ENCODE assay signal across 16 cellular contexts in the genomic region with DNA sequence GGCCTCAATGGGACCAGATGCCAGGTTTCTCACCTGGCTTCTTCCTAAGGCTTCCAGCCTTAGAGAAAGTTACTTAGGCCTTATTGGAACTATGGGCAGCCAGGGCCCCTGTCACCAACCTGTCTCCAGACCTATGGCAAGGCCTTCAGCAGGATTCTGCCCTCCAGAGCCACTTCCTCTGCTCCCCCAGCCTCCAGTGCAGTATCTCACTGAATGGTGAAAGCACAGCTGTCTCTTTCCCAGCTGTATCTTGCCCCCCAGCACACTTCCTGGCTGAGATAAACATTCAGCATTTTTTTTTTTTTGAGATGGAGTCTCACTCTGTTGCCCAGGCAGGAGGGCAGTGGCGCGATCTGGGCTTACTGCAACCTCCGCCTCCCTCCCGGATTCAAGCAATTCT. TPM values are rescaled to one million over a fixed set of nuclear protein-coding genes. Genes with fewer than 3 reads are reported as not detected.
DNase-seq lines count a peak whose midpoint lies in the region; ATAC-seq, FAIRE-seq and TF ChIP-seq lines count a peak whose summit lies in the region.
"Had no signal": no experiment of that assay in that cellular context is flagged by ENCODE, and none has a peak within 500 bp of the region (broad histone marks: within the 10 kb centered on the region; RNA-seq: fewer than 3 reads in every experiment).

No MANE protein-coding gene starts in this region.

- H3K4me3 ChIP-seq in OCI-LY7 (ENCODE audit: low read depth, low read length, poor library complexity, severe bottlenecking) (peak overlapping the region; percentile 78), H1 (ENCODE audit: extremely low read depth in 1 of 4, insufficient read depth in 2 of 4, low read depth in 3 of 4, low read length in 4 of 4) (no peak overlapping the region)

- no peak for TF ChIP-seq POLR2A in H1 (IDR thresholded peaks at IDR 0.05; ENCODE audit: control extremely low read depth in 1 of 2, low read depth in 2 of 2, low read length in 2 of 2)

- no peak overlapping the region for H3K14ac ChIP-seq in H1 (ENCODE audit: insufficient read length)

- CTCF ChIA-PET in activated naive CD4-positive, alpha-beta T cell treated with anti-CD3 and anti-CD28 coated beads for 36 hours (lab: Charles Lee), result interaction anchor here (2.5 to 4.3 kb wide), 2 partner anchors 10 to 35 kb away, joined by 28 to 31 read pairs; a partner anchor contains a TSS
- CTCF ChIA-PET in OCI-LY7 (lab: Charles Lee; ENCODE audit: unreplicated experiment) (interaction anchor here (1.2 to 1.6 kb wide), 2 partner anchors 9 to 34 kb away, joined by 3 to 10 read pairs; a partner anchor contains a TSS), H1 (lab: Charles Lee; ENCODE audit: partially characterized antibody) (interaction anchor here (0.6 to 2.5 kb wide), 6 partner anchors 9 to 91 kb away, joined by 3 to 13 read pairs (median 6); a partner anchor contains a TSS)

- H3K9me3 ChIP-seq in OCI-LY7 (ENCODE audit: low read length) (no peaks in the 10 kb centered on the region), H1 (ENCODE audit: insufficient read depth in 2 of 2, low read depth in 1 of 2, low read length in 1 of 2) (no peaks in the 10 kb centered on the region)
- H3K9me3 ChIP-seq: heart left ventricle, vagina had no signal

- H3K27me3 Mint-ChIP-seq in activated naive CD4-positive, alpha-beta T cell treated with anti-CD3 and anti-CD28 coated beads for 36 hours (ENCODE audit: low read depth), result no peaks in the 10 kb centered on the region

- no peak for TF ChIP-seq CTCF in OCI-LY7 (conservative IDR thresholded peaks at IDR 0.05; ENCODE audit: low read length)
- TF ChIP-seq CTCF in H1 (IDR thresholded peaks at IDR 0.05; ENCODE audit: control extremely low read depth in 1 of 3, insufficient read depth in 1 of 3, low read depth in 1 of 3, low read length in 3 of 3), result no peak

- H3K4me3 Mint-ChIP-seq in activated naive CD4-positive, alpha-beta T cell treated with anti-CD3 and anti-CD28 coated beads for 36 hours, result peak overlapping the region; percentile 92
- H3K4me3 Mint-ChIP-seq in stimulated activated effector memory CD8-positive, alpha-beta T cell treated with anti-CD3 and anti-CD28 coated beads, Interleukin-12 subunit alpha, Interleukin-12 subunit beta, amount 100 ng/mL, for 72 hours, result peak overlapping the region; percentile 89

- H2AK5ac ChIP-seq in H1 (ENCODE audit: low read depth, low read length), result no peak overlapping the region

- H4K8ac ChIP-seq in H1 (ENCODE audit: extremely low read depth, insufficient read depth, low read length), result no peak overlapping the region

- no peak for FAIRE-seq in H1 (lab: Jason Lieb, UNC)

- no peak overlapping the region for H4K91ac ChIP-seq in H1 (replicated peaks; ENCODE audit: insufficient read length, low read length)

- H3K9me3 Mint-ChIP-seq in activated naive CD4-positive, alpha-beta T cell treated with anti-CD3 and anti-CD28 coated beads for 36 hours, result no peaks in the 10 kb centered on the region
- no peaks in the 10 kb centered on the region for H3K9me3 Mint-ChIP-seq in stimulated activated effector memory CD8-positive, alpha-beta T cell treated with anti-CD3 and anti-CD28 coated beads, Interleukin-12 subunit alpha, Interleukin-12 subunit beta, amount 100 ng/mL, for 72 hours

- H2BK20ac ChIP-seq in H1 (ENCODE audit: low read length), result no peak overlapping the region

- no peak overlapping the region for H3K9ac ChIP-seq in H1 (replicated peaks in 1 of 4; ENCODE audit: extremely low read depth in 1 of 4, low read depth in 3 of 4, low read length in 3 of 4)

- H3K4me1 Mint-ChIP-seq in activated naive CD4-positive, alpha-beta T cell treated with anti-CD3 and anti-CD28 coated beads for 36 hours (ENCODE audit: low read depth), result peaks cover 15% of the 10 kb centered on the region
- H3K4me1 Mint-ChIP-seq in stimulated activated effector memory CD8-positive, alpha-beta T cell treated with anti-CD3 and anti-CD28 coated beads, Interleukin-12 subunit alpha, Interleukin-12 subunit beta, amount 100 ng/mL, for 72 hours, result peaks cover 32% of the 10 kb centered on the region

- no peak for DNase-seq in activated naive CD4-positive, alpha-beta T cell treated with anti-CD3 and anti-CD28 coated beads for 36 hours
- DNase-seq in activated naive CD4-positive, alpha-beta T cell treated with anti-CD3 and anti-CD28 coated beads, Interleukin-2, amount 50 U/mL, for 16 hours, result no peak
- DNase-seq in OCI-LY7 (ENCODE audit: low spot score), result peak; percentile 63
- DNase-seq in H1 (ENCODE audit: low read depth in 1 of 2, low spot score in 2 of 2), result no peak
- DNase-seq in stimulated activated effector memory CD8-positive, alpha-beta T cell treated with anti-CD3 and anti-CD28 coated beads, Interleukin-12 subunit alpha, Interleukin-12 subunit beta, amount 100 ng/mL, for 72 hours (ENCODE audit: low spot score in 2 of 2), result no peak
- DNase-seq: activated CD8-positive, alpha-beta memory T cell treated with anti-CD3 and anti-CD28 coated beads, Interleukin-2, amount 50 U/mL, for 4 hours; heart left ventricle; PC-9; stimulated activated CD4-positive, alpha-beta T cell treated with anti-CD3 and anti-CD28 coated beads, Interleukin-12 subunit alpha, Interleukin-12 subunit beta, amount 100 ng/mL, for 4 hours had no signal

- no peak for TF ChIP-seq EP300 in H1 (IDR thresholded peaks at IDR 0.05; ENCODE audit: borderline replicate concordance in 1 of 2, low read depth in 2 of 2, low read length in 2 of 2)

- no peak overlapping the region for H3K56ac ChIP-seq in H1 (replicated peaks; ENCODE audit: insufficient read length, low read depth, low read length)

- H3K27ac ChIP-seq in OCI-LY7 (ENCODE audit: low read depth, low read length, poor library complexity, severe bottlenecking), result peak overlapping the region; percentile 94
- no peak overlapping the region for H3K27ac ChIP-seq in H1 (ENCODE audit: low read depth, low read length)
- H3K27ac ChIP-seq: epithelial cell of prostate, HL-60, PC-9, vagina had no signal

- H3K4me1 ChIP-seq in OCI-LY7 (ENCODE audit: insufficient read depth, low read length, poor library complexity, severe bottlenecking) (peaks cover 21% of the 10 kb centered on the region), H1 (replicated peaks in 1 of 4; ENCODE audit: control insufficient read depth in 3 of 4, insufficient read depth in 4 of 4, low read length in 3 of 4) (peaks cover 3 to 15% (median 5%) of the 10 kb centered on the region in 4 experiments; a peak in 6 of 7 replicates)

- H3K23ac ChIP-seq in H1 (ENCODE audit: insufficient read length), result no peak overlapping the region

- H2BK5ac ChIP-seq in H1 (ENCODE audit: low read depth, low read length), result no peak overlapping the region

- H2BK120ac ChIP-seq in H1 (replicated peaks; ENCODE audit: low read depth, low read length), result no peak overlapping the region

- no peak for ATAC-seq in stimulated activated effector memory CD8-positive, alpha-beta T cell treated with anti-CD3 and anti-CD28 coated beads, Interleukin-12 subunit alpha, Interleukin-12 subunit beta, amount 100 ng/mL, for 72 hours
- ATAC-seq in GM19455 (IDR thresholded peaks at IDR 0.05; ENCODE audit: unreplicated experiment) (no peak), HG03095 (IDR thresholded peaks at IDR 0.05; ENCODE audit: unreplicated experiment) (no peak), GM18873 (IDR thresholded peaks at IDR 0.05; ENCODE audit: low FRiP score, unreplicated experiment) (no peak)
- ATAC-seq: heart left ventricle had no signal

- no peak overlapping the region for H3K27ac Mint-ChIP-seq in activated naive CD4-positive, alpha-beta T cell treated with anti-CD3 and anti-CD28 coated beads for 36 hours
- no peak overlapping the region for H3K27ac Mint-ChIP-seq in stimulated activated effector memory CD8-positive, alpha-beta T cell treated with anti-CD3 and anti-CD28 coated beads, Interleukin-12 subunit alpha, Interleukin-12 subunit beta, amount 100 ng/mL, for 72 hours

- WGBS in H1 (ENCODE audit: extremely low coverage in 1 of 2, insufficient coverage in 1 of 2, insufficient read length in 1 of 2, insufficient replicate concordance in 2 of 2, low coverage in 1 of 2, low lambda C conversion rate in 2 of 2, missing lambda C conversion rate in 1 of 2), 2 experiments, result 100% methylated on average over 4 of the region's 4 CpGs; no CpG with 5 or more reads in 1 of the 2 experiments

- H3K79me1 ChIP-seq in H1 (ENCODE audit: low read depth, low read length), result no peaks in the 10 kb centered on the region

- H2AFZ ChIP-seq in OCI-LY7 (ENCODE audit: low read length) (no peak overlapping the region), H1 (ENCODE audit: low read length) (no peak overlapping the region)
- H2AFZ ChIP-seq: PC-9 had no signal

- no peak overlapping the region for H2BK12ac ChIP-seq in H1 (ENCODE audit: low read depth, low read length)

- no peak for TF ChIP-seq RAD21 in H1 (IDR thresholded peaks at IDR 0.05 in 1 of 2, conservative IDR thresholded peaks at IDR 0.05 in 1 of 2; ENCODE audit: low read depth in 2 of 2, low read length in 2 of 2)

- H3K9me2 ChIP-seq in OCI-LY7 (ENCODE audit: insufficient read depth, low read length), result no peaks in the 10 kb centered on the region

- intact Hi-C loops in activated naive CD4-positive, alpha-beta T cell treated with anti-CD3 and anti-CD28 coated beads for 36 hours (cut with micrococcal nuclease), result loop anchor here (5.0 to 10.0 kb wide), 3 partner anchors 33 to 454 kb away; a partner anchor contains a TSS
- intact Hi-C loops in OCI-LY7 (cut with micrococcal nuclease; ENCODE audit: unreplicated experiment), result loop anchor here (10.0 kb wide), 1 partner anchor 296 kb away; no protein-coding TSS in a partner anchor

- no peak overlapping the region for H3K4ac ChIP-seq in H1 (replicated peaks; ENCODE audit: insufficient read length, low read depth, low read length)

- no peaks in the 10 kb centered on the region for H4K20me1 ChIP-seq in OCI-LY7 (ENCODE audit: insufficient read depth, low read length)
- H4K20me1 ChIP-seq in H1 (replicated peaks in 1 of 2; ENCODE audit: control insufficient read depth in 1 of 2, insufficient read depth in 2 of 2, low read length in 2 of 2), result peaks cover 0 to 6% of the 10 kb centered on the region in 2 experiments

- peak overlapping the region; percentile 90 for H3K4me2 ChIP-seq in OCI-LY7 (ENCODE audit: low read length)
- H3K4me2 ChIP-seq in H1 (ENCODE audit: insufficient read depth in 1 of 2, low read depth in 2 of 2, low read length in 2 of 2), result peak overlapping the region; percentile 76 to 97; a peak in 2 of 4 replicates

- H3K23me2 ChIP-seq in H1 (ENCODE audit: low read depth, low read length), result peaks cover 11% of the 10 kb centered on the region

- no TSS peak for BruUV-seq in OCI-LY7 (replicated peaks; lab: Mats Ljungman, UMichigan)

- no peaks in the 10 kb centered on the region for H3K27me3 ChIP-seq in H1 (replicated peaks in 1 of 4; ENCODE audit: control insufficient read depth in 3 of 4, extremely low read depth in 1 of 4, insufficient read depth in 3 of 4, low read length in 3 of 4)
- H3K27me3 ChIP-seq: cardiac muscle cell, heart left ventricle, vagina had no signal

- no peak overlapping the region for H2BK15ac ChIP-seq in H1 (ENCODE audit: low read length)

- H3K36me3 Mint-ChIP-seq in activated naive CD4-positive, alpha-beta T cell treated with anti-CD3 and anti-CD28 coated beads for 36 hours (ENCODE audit: low read depth), result peaks cover 3% of the 10 kb centered on the region
- H3K36me3 Mint-ChIP-seq in stimulated activated effector memory CD8-positive, alpha-beta T cell treated with anti-CD3 and anti-CD28 coated beads, Interleukin-12 subunit alpha, Interleukin-12 subunit beta, amount 100 ng/mL, for 72 hours, result peaks cover 20% of the 10 kb centered on the region

- H3K79me2 ChIP-seq in OCI-LY7 (ENCODE audit: insufficient read depth, low read depth, low read length) (peaks cover 10% of the 10 kb centered on the region; the same call in 1 of the 2 replicates), H1 (ENCODE audit: control insufficient read depth in 1 of 2, insufficient read depth in 2 of 2, low read length in 2 of 2) (no peaks in the 10 kb centered on the region)

- H4K5ac ChIP-seq in H1 (ENCODE audit: insufficient read length, low read depth, low read length), result no peak overlapping the region

- H3K36me3 ChIP-seq in OCI-LY7 (ENCODE audit: insufficient read depth, low read length), result no peaks in the 10 kb centered on the region
- H3K36me3 ChIP-seq in H1 (ENCODE audit: control insufficient read depth in 2 of 4, insufficient read depth in 4 of 4, low read length in 3 of 4), result no peaks in the 10 kb centered on the region
- H3K36me3 ChIP-seq: vagina had no signal

- H3K18ac ChIP-seq in H1 (ENCODE audit: extremely low read depth, low read length), result no peak overlapping the region

- POLR2A ChIA-PET in OCI-LY7 (lab: Charles Lee) (interaction anchor here (0.8 to 3.5 kb wide), 7 partner anchors 9 to 89 kb away, joined by 3 to 43 read pairs (median 7); no protein-coding TSS in a partner anchor), H1 (lab: Charles Lee; ENCODE audit: partially characterized antibody) (interaction anchor here (1.0 to 3.3 kb wide), 5 partner anchors 10 to 52 kb away, joined by 3 to 37 read pairs (median 6); a partner anchor contains a TSS)

RNA-seq across cellular contexts. Expression of a gene that starts 1.5 kb away (rescaled TPM):
- total RNA-seq in activated naive CD4-positive, alpha-beta T cell treated with anti-CD3 and anti-CD28 coated beads for 36 hours, result 1 to 10 TPM; 6.1 to 7.5 TPM
- total RNA-seq in OCI-LY7 (2014; rRNA removed; shearing (Covaris generic)), result 16.0 and 16.4 TPM in 2 replicates
- 41.6 and 50.2 TPM in 2 replicates for total RNA-seq in OCI-LY7 (2022)
- total RNA-seq in H1 (2021; fragmentation: NEBNext Ultra II Directional; extraction: Animal tissue kit (Norgen Biotek cat#: 25700)), result 12.5 and 13.2 TPM in 2 replicates
- polyA plus RNA-seq in H1 (2011; rRNA removed), result 9.1 and 10.7 TPM in 2 replicates
- 16.2 TPM for polyA plus RNA-seq in H1 (2011; cell fraction: cytosol; rRNA removed)
- polyA plus RNA-seq in H1 (2011; cell fraction: nucleus; rRNA removed), result 32.5 TPM
- 12.7 to 19.4 TPM (median 16.1 TPM) in 4 replicates for polyA plus RNA-seq in H1 (2012, experiment 1 of 2)
- polyA plus RNA-seq in H1 (2012, experiment 2 of 2), result 9.7 TPM
- polyA plus RNA-seq in H1 (2013, experiment 1 of 2), result 14.1 TPM
- polyA plus RNA-seq in H1 (2013, experiment 2 of 2), result 12.3 TPM
- polyA minus RNA-seq in H1 (2011; rRNA and poly(A)+ RNA removed), result 16.2 and 25.1 TPM in 2 replicates
- polyA minus RNA-seq in H1 (2011; cell fraction: cytosol; rRNA and poly(A)+ RNA removed), result 5.9 TPM
- polyA minus RNA-seq in H1 (2011; cell fraction: nucleus; rRNA and poly(A)+ RNA removed), result 20.7 TPM

RNA-seq across cellular contexts. Expression of a gene that starts 20.4 kb away (rescaled TPM):
- 1 to 10 TPM; 7.3 to 7.5 TPM for total RNA-seq in activated naive CD4-positive, alpha-beta T cell treated with anti-CD3 and anti-CD28 coated beads for 36 hours
- total RNA-seq in OCI-LY7 (2014; rRNA removed; shearing (Covaris generic)), result 34.6 and 44.6 TPM in 2 replicates
- 52.1 and 64.1 TPM in 2 replicates for total RNA-seq in OCI-LY7 (2022)
- 8.7 and 9.9 TPM in 2 replicates for total RNA-seq in H1 (2021; fragmentation: NEBNext Ultra II Directional; extraction: Animal tissue kit (Norgen Biotek cat#: 25700))
- 19.5 and 27.8 TPM in 2 replicates for polyA plus RNA-seq in H1 (2011; rRNA removed)
- 18.7 TPM for polyA plus RNA-seq in H1 (2011; cell fraction: cytosol; rRNA removed)
- 46.9 TPM for polyA plus RNA-seq in H1 (2011; cell fraction: nucleus; rRNA removed)
- 6.7 to 16.6 TPM (median 12.9 TPM) in 4 replicates for polyA plus RNA-seq in H1 (2012, experiment 1 of 2)
- polyA plus RNA-seq in H1 (2012, experiment 2 of 2), result 14.4 TPM
- 20.0 TPM for polyA plus RNA-seq in H1 (2013, experiment 1 of 2)
- polyA plus RNA-seq in H1 (2013, experiment 2 of 2), result 21.0 TPM
- polyA minus RNA-seq in H1 (2011; rRNA and poly(A)+ RNA removed), result 4.5 and 5.2 TPM in 2 replicates
- 4.6 TPM for polyA minus RNA-seq in H1 (2011; cell fraction: cytosol; rRNA and poly(A)+ RNA removed)
- 6.7 TPM for polyA minus RNA-seq in H1 (2011; cell fraction: nucleus; rRNA and poly(A)+ RNA removed)

RNA-seq across cellular contexts. Expression of a gene that starts 35.0 kb away (rescaled TPM):
- 1,000 to 10,000 TPM; 1,489 to 1,512 TPM for total RNA-seq in activated naive CD4-positive, alpha-beta T cell treated with anti-CD3 and anti-CD28 coated beads for 36 hours
- total RNA-seq in OCI-LY7 (2014; rRNA removed; shearing (Covaris generic)), result 861 and 1,440 TPM in 2 replicates
- total RNA-seq in OCI-LY7 (2022), result 1,078 and 1,202 TPM in 2 replicates
- 1,082 and 1,119 TPM in 2 replicates for total RNA-seq in H1 (2021; fragmentation: NEBNext Ultra II Directional; extraction: Animal tissue kit (Norgen Biotek cat#: 25700))
- polyA plus RNA-seq in H1 (2011; rRNA removed), result 1,870 and 2,008 TPM in 2 replicates
- 1,234 TPM for polyA plus RNA-seq in H1 (2011; cell fraction: cytosol; rRNA removed)
- 854 TPM for polyA plus RNA-seq in H1 (2011; cell fraction: nucleus; rRNA removed)
- 481 to 1,182 TPM (median 1,056 TPM) in 4 replicates for polyA plus RNA-seq in H1 (2012, experiment 1 of 2)
- 1,334 TPM for polyA plus RNA-seq in H1 (2012, experiment 2 of 2)
- 1,822 TPM for polyA plus RNA-seq in H1 (2013, experiment 1 of 2)
- 1,703 TPM for polyA plus RNA-seq in H1 (2013, experiment 2 of 2)
- polyA minus RNA-seq in H1 (2011; rRNA and poly(A)+ RNA removed), result 45.6 and 50.1 TPM in 2 replicates
- 631 TPM for polyA minus RNA-seq in H1 (2011; cell fraction: cytosol; rRNA and poly(A)+ RNA removed)
- 307 TPM for polyA minus RNA-seq in H1 (2011; cell fraction: nucleus; rRNA and poly(A)+ RNA removed)
